ENCODE assay signal across 11 cellular contexts in genomic region chr3:12916159-12916558, GRCh38.
DNase-seq lines count a peak whose midpoint lies in the region; ATAC-seq and TF ChIP-seq lines count a peak whose summit lies in the region.
"Had no signal": no experiment of that assay in that cellular context is flagged by ENCODE, and none has a peak within 500 bp of the region (broad histone marks: within the 10 kb centered on the region; RNA-seq: fewer than 3 reads in every experiment).

No MANE protein-coding gene starts in this region.

- no peaks in the 10 kb centered on the region for H3K9me3 ChIP-seq in naive thymus-derived CD4-positive, alpha-beta T cell (ENCODE audit: control insufficient read depth in 2 of 3, low read length in 3 of 3)
- H3K9me3 ChIP-seq in heart left ventricle (no peaks in the 10 kb centered on the region), osteoblast (ENCODE audit: low read depth, low read length) (no peaks in the 10 kb centered on the region)

- H3K9me3 Mint-ChIP-seq in activated B cell treated with CpG ODN at 0.5 μM for 24 hours: no peaks in the 10 kb centered on the region
- no peaks in the 10 kb centered on the region for H3K9me3 Mint-ChIP-seq in naive thymus-derived CD4-positive, alpha-beta T cell
- H3K9me3 Mint-ChIP-seq: HFFc6 had no signal

- intact Hi-C loops in activated B cell treated with CpG ODN at 0.5 μM for 24 hours (cut with micrococcal nuclease) (no loop called here), heart left ventricle (cut with DNase I) (loop anchor here in 1 of 10 donors (10.0 kb wide), 1 partner anchor 59 kb away; no protein-coding TSS in a partner anchor)
- intact Hi-C loops in naive thymus-derived CD4-positive, alpha-beta T cell (cut with micrococcal nuclease): loop anchor here (1.0 to 5.0 kb wide), 2 partner anchors 66 to 68 kb away; no protein-coding TSS in a partner anchor

- H3K27me3 ChIP-seq in naive thymus-derived CD4-positive, alpha-beta T cell (ENCODE audit: control insufficient read depth in 2 of 2, insufficient read depth in 2 of 2, low read length in 2 of 2): no peaks in the 10 kb centered on the region
- H3K27me3 ChIP-seq in heart left ventricle: no peaks in the 10 kb centered on the region
- H3K27me3 ChIP-seq in osteoblast (ENCODE audit: insufficient read depth, low read length): no peaks in the 10 kb centered on the region

- no peak for TF ChIP-seq POLR2A in heart left ventricle (IDR thresholded peaks at IDR 0.05)

- peaks cover 13% of the 10 kb centered on the region for H4K20me1 ChIP-seq in osteoblast (ENCODE audit: insufficient read depth, low read length)

- peak; percentile 63 for DNase-seq in GM13977 (ENCODE audit: low spot score)
- no peak for DNase-seq in activated B cell treated with CpG ODN at 0.5 μM for 24 hours
- DNase-seq in naive thymus-derived CD4-positive, alpha-beta T cell: peak in 5 of 9 donors; percentile 8 to 29 (median 24)
- no peak for DNase-seq in NCI-H187 treated with DMSO at 0.1 percent for 48 hours (lab: John Stamatoyannopoulos, UW)
- DNase-seq in heart left ventricle: no peak
- no peak for DNase-seq in dedifferentiated amniotic fluid mesenchymal stem cell (ENCODE audit: extremely low spot score)
- DNase-seq in osteoblast (ENCODE audit: insufficient read length, low spot score, missing footprints): no peak
- DNase-seq: HFFc6, hippocampal formation, NCI-H1930 had no signal

- H3K36me3 Mint-ChIP-seq in activated B cell treated with CpG ODN at 0.5 μM for 24 hours (ENCODE audit: low read depth): peaks cover 93% of the 10 kb centered on the region
- peaks cover 0 to 13% (median 2%) of the 10 kb centered on the region in 5 donors for H3K36me3 Mint-ChIP-seq in naive thymus-derived CD4-positive, alpha-beta T cell

- H3K4me3 Mint-ChIP-seq in activated B cell treated with CpG ODN at 0.5 μM for 24 hours: no peak overlapping the region
- H3K4me3 Mint-ChIP-seq in naive thymus-derived CD4-positive, alpha-beta T cell: peak overlapping the region in 9 of 10 donors; percentile 34 to 61 (median 48)
- H3K4me3 Mint-ChIP-seq: HFFc6 had no signal

- H3K4me1 ChIP-seq in naive thymus-derived CD4-positive, alpha-beta T cell (ENCODE audit: control insufficient read depth in 2 of 2, insufficient read depth in 2 of 2, low read length in 2 of 2): peaks cover 12 to 24% of the 10 kb centered on the region in 2 donors
- H3K4me1 ChIP-seq in heart left ventricle (peaks cover 0 to 23% (median 0%) of the 10 kb centered on the region in 12 donors), osteoblast (ENCODE audit: insufficient read depth, low read length) (no peaks in the 10 kb centered on the region)

- no peak overlapping the region for H3K27ac ChIP-seq in naive thymus-derived CD4-positive, alpha-beta T cell (ENCODE audit: low read depth, low read length)
- H3K27ac ChIP-seq in heart left ventricle (no peak overlapping the region), osteoblast (ENCODE audit: low read depth, low read length) (no peak overlapping the region)

- POLR2A ChIA-PET in activated B cell treated with CpG ODN at 0.5 μM for 24 hours (lab: Charles Lee): no interaction called here
- POLR2A ChIA-PET in naive thymus-derived CD4-positive, alpha-beta T cell (lab: Charles Lee): interaction anchor here (0.8 kb wide), 1 partner anchor 16 kb away, joined by 3 read pairs; no protein-coding TSS in a partner anchor

- no peak for TF ChIP-seq CTCF in GM13977 (IDR thresholded peaks at IDR 0.05; ENCODE audit: extremely low read depth, insufficient read depth, missing control alignments)
- TF ChIP-seq CTCF in activated B cell treated with CpG ODN at 0.5 μM for 24 hours (IDR thresholded peaks at IDR 0.05): no peak
- no peak for TF ChIP-seq CTCF in heart left ventricle (IDR thresholded peaks at IDR 0.05)
- no peak for TF ChIP-seq CTCF in osteoblast (IDR thresholded peaks at IDR 0.05; ENCODE audit: extremely low read depth, low read depth, low read length)

- H3K79me2 ChIP-seq in osteoblast (ENCODE audit: insufficient read depth, low read length): no peaks in the 10 kb centered on the region

- in situ Hi-C loops in GM13977 (cut with MboI; ENCODE audit: low pct_unique_long_range_greater_than_20kb, low sequenced_read_pairs, unreplicated experiment): no loop called here

- H3K27ac Mint-ChIP-seq in activated B cell treated with CpG ODN at 0.5 μM for 24 hours: peak overlapping the region; percentile 7
- peak overlapping the region; percentile 38 to 87 (median 75) for H3K27ac Mint-ChIP-seq in naive thymus-derived CD4-positive, alpha-beta T cell
- H3K27ac Mint-ChIP-seq: HFFc6 had no signal

- H3K4me2 ChIP-seq in osteoblast (ENCODE audit: insufficient read depth, low read length): no peak overlapping the region

- H3K4me3 ChIP-seq in naive thymus-derived CD4-positive, alpha-beta T cell (ENCODE audit: low read length): no peak overlapping the region
- H3K4me3 ChIP-seq in heart left ventricle: no peak overlapping the region
- no peak overlapping the region for H3K4me3 ChIP-seq in osteoblast (ENCODE audit: insufficient read depth, low read length)

- no peak overlapping the region for H2AFZ ChIP-seq in osteoblast (ENCODE audit: low read length)

- ATAC-seq in HG02852 (IDR thresholded peaks at IDR 0.05; ENCODE audit: unreplicated experiment) (peak; percentile 65), activated B cell treated with CpG ODN at 0.5 μM for 24 hours (ENCODE audit: low read depth) (no peak), heart left ventricle (no peak)
- ATAC-seq in naive thymus-derived CD4-positive, alpha-beta T cell: peak; percentile 78

- H3K4me1 Mint-ChIP-seq in activated B cell treated with CpG ODN at 0.5 μM for 24 hours: peaks cover 3% of the 10 kb centered on the region
- H3K4me1 Mint-ChIP-seq in naive thymus-derived CD4-positive, alpha-beta T cell: peaks cover 17 to 30% (median 24%) of the 10 kb centered on the region in 7 donors

- H3K27me3 Mint-ChIP-seq in activated B cell treated with CpG ODN at 0.5 μM for 24 hours: no peaks in the 10 kb centered on the region
- H3K27me3 Mint-ChIP-seq in naive thymus-derived CD4-positive, alpha-beta T cell: no peaks in the 10 kb centered on the region

- peaks cover 0 to 96% (median 6%) of the 10 kb centered on the region in 3 experiments for H3K36me3 ChIP-seq in naive thymus-derived CD4-positive, alpha-beta T cell (ENCODE audit: control insufficient read depth in 2 of 3, insufficient read depth in 3 of 3, low read length in 3 of 3)
- H3K36me3 ChIP-seq in heart left ventricle (peaks cover 0 to 99% (median 95%) of the 10 kb centered on the region in 9 donors), osteoblast (ENCODE audit: insufficient read depth, low read length) (peaks cover 22% of the 10 kb centered on the region)

- CTCF ChIA-PET in activated B cell treated with CpG ODN at 0.5 μM for 24 hours (lab: Charles Lee): no interaction called here
- CTCF ChIA-PET in naive thymus-derived CD4-positive, alpha-beta T cell (lab: Charles Lee): interaction anchor here (0.7 kb wide), 1 partner anchor 79 kb away, joined by 3 read pairs; no protein-coding TSS in a partner anchor

- WGBS in heart left ventricle, 4 donors: 69 to 81% (median 75%) methylated on average over 7 to 9 of the region's 9 CpGs

Comparison
In these comparisons a context has a peak if more than half of its experiments do, and no peak if none do; other contexts are left out.
1. DNase-seq: peak in GM13977 (single experiment) and naive thymus-derived CD4-positive, alpha-beta T cell (5 of 9); none in activated B cell treated with CpG ODN at 0.5 μM for 24 hours (single experiment), NCI-H187 treated with DMSO at 0.1 percent for 48 hours (single experiment), heart left ventricle (0 of 5), dedifferentiated amniotic fluid mesenchymal stem cell (single experiment) and osteoblast (single experiment).
2. ATAC-seq: peak in HG02852 (single experiment) and naive thymus-derived CD4-positive, alpha-beta T cell (single experiment); none in activated B cell treated with CpG ODN at 0.5 μM for 24 hours (single experiment) and heart left ventricle (0 of 4).